22 cellular contexts compared by ENCODE assay signal in the genomic region with DNA sequence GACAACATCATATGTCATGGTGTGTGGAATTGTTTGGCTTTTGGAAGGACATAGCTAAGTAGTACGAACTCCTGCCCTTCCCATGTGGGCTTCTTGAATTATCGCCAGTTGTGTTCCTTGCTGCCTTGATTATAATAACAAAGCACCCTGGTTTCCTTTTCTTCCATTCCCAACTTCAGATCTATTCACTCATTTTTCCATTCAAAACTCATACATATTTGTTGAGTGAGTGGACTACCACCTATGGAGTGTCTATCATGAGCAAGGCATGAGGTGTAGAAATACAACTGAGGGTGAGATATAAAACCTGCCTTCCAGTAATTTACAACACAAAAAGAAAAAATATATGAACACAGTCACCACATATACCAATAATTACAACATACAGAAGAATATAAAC. TPM values are rescaled to one million over a fixed set of nuclear protein-coding genes. Genes with fewer than 3 reads are reported as not detected.
"Had no signal": no experiment of that assay in that cellular context is flagged by ENCODE, and none has a peak within 500 bp of the region (broad histone marks: within the 10 kb centered on the region; RNA-seq: fewer than 3 reads in every experiment).

No MANE protein-coding gene starts in this region.

- H3K27ac Mint-ChIP-seq: activated CD4-positive, alpha-beta memory T cell treated with anti-CD3 and anti-CD28 coated beads for 36 hours; activated naive CD8-positive, alpha-beta T cell treated with anti-CD3 and anti-CD28 coated beads for 36 hours; dendritic cell treated with granulocyte-macrophage colony-stimulating factor and Interleukin-4, amounts not matched to agents 40 ng/mL and 50 ng/mL, for 4 days; effector memory CD8-positive, alpha-beta T cell; immature natural killer cell; memory B cell; nephron; T-cell had no signal

- H3K36me3 Mint-ChIP-seq: activated CD4-positive, alpha-beta memory T cell treated with anti-CD3 and anti-CD28 coated beads for 36 hours; activated naive CD8-positive, alpha-beta T cell treated with anti-CD3 and anti-CD28 coated beads for 36 hours; immature natural killer cell; memory B cell; T-cell had no signal

- H3K4me3 ChIP-seq: left lung, sigmoid colon, suprapubic skin, upper lobe of left lung had no signal

- H3K9me3 Mint-ChIP-seq: dendritic cell treated with granulocyte-macrophage colony-stimulating factor and Interleukin-4, amounts not matched to agents 40 ng/mL and 50 ng/mL, for 4 days; effector memory CD8-positive, alpha-beta T cell; immature natural killer cell; memory B cell; nephron; T-cell had no signal

- H3K9me3 ChIP-seq: left lung, sigmoid colon, suprapubic skin, upper lobe of left lung had no signal

- DNase-seq: activated CD4-positive, alpha-beta memory T cell treated with anti-CD3 and anti-CD28 coated beads for 36 hours; activated gamma-delta T cell; activated naive CD8-positive, alpha-beta T cell treated with anti-CD3 and anti-CD28 coated beads for 36 hours; activated T-cell treated with anti-CD3 and anti-CD28 coated beads, Interleukin-2, amount 50 U/mL, for 4 hours; anterior cingulate cortex; central memory CD4-positive, alpha-beta T cell; effector memory CD8-positive, alpha-beta T cell; erythroblast; glutamatergic neuron; immature natural killer cell; left lung; sigmoid colon; stimulated activated CD4-positive, alpha-beta T cell treated with anti-CD3 and anti-CD28 coated beads, Interleukin-12 subunit alpha, Interleukin-12 subunit beta, amount 100 ng/mL, for 4 hours; stimulated activated CD4-positive, alpha-beta T cell treated with anti-CD3 and anti-CD28 coated beads, Interleukin-2, amount 100 ng/mL, for 48 hours; stimulated activated naive CD4-positive, alpha-beta T cell treated with Interleukin-2 at 50 U/mL for 16 hours; T-cell; T1000; upper lobe of left lung had no signal

- H3K4me1 Mint-ChIP-seq: immature natural killer cell, memory B cell, nephron had no signal

- H3K4me1 ChIP-seq: left lung, sigmoid colon had no signal

- H3K4me3 Mint-ChIP-seq: activated CD4-positive, alpha-beta memory T cell treated with anti-CD3 and anti-CD28 coated beads for 36 hours; activated naive CD8-positive, alpha-beta T cell treated with anti-CD3 and anti-CD28 coated beads for 36 hours; activated T-cell treated with anti-CD3 and anti-CD28 coated beads, Interleukin-2, amount 50 U/mL, for 4 hours; dendritic cell treated with granulocyte-macrophage colony-stimulating factor and Interleukin-4, amounts not matched to agents 40 ng/mL and 50 ng/mL, for 4 days; effector memory CD8-positive, alpha-beta T cell; immature natural killer cell; memory B cell; nephron; T-cell had no signal

- ATAC-seq: activated T-cell treated with anti-CD3 and anti-CD28 coated beads, Interleukin-2, amount 50 U/mL, for 4 hours; effector memory CD8-positive, alpha-beta T cell; left lung; T-cell had no signal

- H3K27me3 ChIP-seq: left lung, sigmoid colon, suprapubic skin, upper lobe of left lung had no signal

- H3K27ac ChIP-seq: left lung, sigmoid colon, suprapubic skin, upper lobe of left lung had no signal

- H3K36me3 ChIP-seq: left lung, sigmoid colon, suprapubic skin, upper lobe of left lung had no signal

- H3K27me3 Mint-ChIP-seq: activated CD4-positive, alpha-beta memory T cell treated with anti-CD3 and anti-CD28 coated beads for 36 hours; dendritic cell treated with granulocyte-macrophage colony-stimulating factor and Interleukin-4, amounts not matched to agents 40 ng/mL and 50 ng/mL, for 4 days; effector memory CD8-positive, alpha-beta T cell; T-cell had no signal

RNA-seq across cellular contexts. Expression of a gene that starts 4.9 kb away (rescaled TPM):
- total RNA-seq: activated CD4-positive, alpha-beta memory T cell treated with anti-CD3 and anti-CD28 coated beads for 36 hours; activated naive CD8-positive, alpha-beta T cell treated with anti-CD3 and anti-CD28 coated beads for 36 hours; sigmoid colon had no signal
- polyA plus RNA-seq: immature natural killer cell had no signal
